ENCODE assay signal across 3 cellular contexts in the genomic region with DNA sequence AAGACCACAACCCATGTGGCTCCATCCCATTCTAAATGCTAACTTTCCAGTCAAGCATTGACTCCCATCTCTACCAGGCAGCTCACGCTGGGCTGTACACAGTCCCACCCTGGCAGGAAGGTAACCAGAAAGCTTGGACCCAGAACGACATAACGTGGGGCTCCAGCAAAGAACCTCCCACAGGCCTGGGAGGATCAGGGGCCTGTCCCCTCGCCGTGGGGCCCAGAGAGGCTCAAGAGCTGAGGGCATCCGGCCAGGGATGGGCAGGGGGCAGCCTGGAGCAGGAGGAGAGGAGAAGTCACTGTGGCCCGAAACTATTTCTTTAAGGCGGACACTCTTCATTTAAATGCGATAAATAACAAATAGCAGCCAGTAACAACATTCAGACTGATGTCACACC.
"Had no signal": no experiment of that assay in that cellular context is flagged by ENCODE, and none has a peak within 500 bp of the region (broad histone marks: within the 10 kb centered on the region; RNA-seq: fewer than 3 reads in every experiment).

No MANE protein-coding gene starts in this region.

- DNase-seq: GDM1, GF-D8 had no signal

- H3K4me3 ChIP-seq: GM12878 had no signal

- ATAC-seq: GM12878 had no signal
